Comparison of ENCODE assay signal across 25 cellular contexts in the genomic region with DNA sequence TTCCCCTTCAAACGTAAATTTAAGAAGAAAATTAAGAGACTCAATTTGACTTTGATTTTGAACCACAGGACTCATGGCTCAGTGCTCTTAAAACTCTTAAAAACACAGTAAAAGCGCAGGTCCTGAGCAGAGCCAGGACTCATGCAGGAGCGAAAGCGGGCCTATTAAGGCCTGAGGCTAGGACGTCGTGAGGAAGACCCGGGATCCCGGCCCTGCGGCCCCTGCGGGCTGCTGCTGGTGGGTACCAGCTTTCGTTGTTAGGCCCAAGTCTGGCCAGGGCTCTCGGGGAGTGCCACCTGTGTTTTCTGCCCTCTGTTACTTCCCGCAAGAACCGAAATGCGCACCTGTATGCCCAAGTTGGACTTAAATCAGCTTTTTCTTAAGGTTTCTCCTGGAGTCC. TPM values are rescaled to one million over a fixed set of nuclear protein-coding genes. Genes with fewer than 3 reads are reported as not detected.
"Had no signal": no experiment of that assay in that cellular context is flagged by ENCODE, and none has a peak within 500 bp of the region (broad histone marks: within the 10 kb centered on the region; RNA-seq: fewer than 3 reads in every experiment).

No MANE protein-coding gene starts in this region.

- H3K4me1 ChIP-seq: psoas muscle, uterus had no signal

- H3K4me3 Mint-ChIP-seq: memory B cell; natural killer cell treated with Interleukin-12 subunit alpha and Interleukin-12 subunit beta and Interleukin-15 and Interleukin-18, amount 100 ng/mL, for 72 hours had no signal

- H3K9me3 Mint-ChIP-seq: mesothelial cell of epicardium; natural killer cell treated with Interleukin-12 subunit alpha and Interleukin-12 subunit beta and Interleukin-15 and Interleukin-18, amount 100 ng/mL, for 72 hours had no signal

- H3K36me3 ChIP-seq: left ventricle myocardium inferior, lower lobe of right lung, sigmoid colon, suprapubic skin, tibial artery, upper lobe of left lung, uterus had no signal

- H3K27ac Mint-ChIP-seq: memory B cell; mesothelial cell of epicardium; natural killer cell treated with Interleukin-12 subunit alpha and Interleukin-12 subunit beta and Interleukin-15 and Interleukin-18, amount 100 ng/mL, for 72 hours had no signal

- DNase-seq: cortex of kidney; dorsolateral prefrontal cortex; effector CD8-positive, alpha-beta T cell; kidney; left cardiac atrium; left ventricle myocardium inferior; lower lobe of right lung; psoas muscle; sigmoid colon; stimulated activated CD4-positive, alpha-beta T cell treated with anti-CD3 and anti-CD28 coated beads, Interleukin-2, amount 100 ng/mL, for 48 hours; stimulated activated naive CD8-positive, alpha-beta T cell treated with anti-CD3 and anti-CD28 coated beads, Interleukin-15, Interleukin-2, amounts not matched to agents 100 U/mL and 50 U/mL, for 24 hours; tibial artery; uterus had no signal

- H3K4me3 ChIP-seq: lower lobe of right lung, skin epidermis, tibial artery, upper lobe of left lung, uterus had no signal

- H3K9me3 ChIP-seq: left ventricle myocardium inferior, lower lobe of right lung, psoas muscle, sigmoid colon, suprapubic skin, tibial artery, upper lobe of left lung, uterus had no signal

- H3K27ac ChIP-seq: dorsolateral prefrontal cortex, left ventricle myocardium inferior, lower lobe of right lung, psoas muscle, sigmoid colon, skin epidermis, suprapubic skin, tibial artery, upper lobe of left lung, uterus had no signal

- ATAC-seq: lower lobe of right lung; natural killer cell treated with Interleukin-12 subunit alpha and Interleukin-12 subunit beta and Interleukin-15 and Interleukin-18, amount 100 ng/mL, for 72 hours; psoas muscle; stimulated activated naive CD8-positive, alpha-beta T cell treated with anti-CD3 and anti-CD28 coated beads, Interleukin-15, Interleukin-2, amounts not matched to agents 100 U/mL and 50 U/mL, for 24 hours had no signal

- H3K36me3 Mint-ChIP-seq: mesothelial cell of epicardium; natural killer cell treated with Interleukin-12 subunit alpha and Interleukin-12 subunit beta and Interleukin-15 and Interleukin-18, amount 100 ng/mL, for 72 hours had no signal

RNA-seq across cellular contexts. Expression of a gene that starts 3.5 kb away (rescaled TPM):
- total RNA-seq: fibroblast of lung; frontal cortex; glomerular endothelial cell; kidney; left cardiac atrium; left ventricle myocardium inferior; lower lobe of right lung; mesothelial cell of epicardium; mucosa of gallbladder; myocyte; natural killer cell treated with Interleukin-12 subunit alpha and Interleukin-12 subunit beta and Interleukin-15 and Interleukin-18, amount 100 ng/mL, for 72 hours; omental fat pad; uterus had no signal
- polyA plus RNA-seq: fibroblast of lung, sigmoid colon had no signal
